ENCODE assay signal across 8 cellular contexts in genomic region chr18:48161201-48161910, GRCh38.
DNase-seq lines count a peak whose midpoint lies in the region; ATAC-seq and TF ChIP-seq lines count a peak whose summit lies in the region.

No MANE protein-coding gene starts in this region.

- peak overlapping the region; percentile 82 to 83 for H3K27ac ChIP-seq in left lung

- no peak overlapping the region; the same call in 1 of the 2 replicates for H3K4me3 ChIP-seq in GM12865 (ENCODE audit: low read depth, low read length)
- peak overlapping the region; percentile 51 to 59 for H3K4me3 ChIP-seq in left lung

- no peak for TF ChIP-seq CTCF in GM12865 (IDR thresholded peaks at IDR 0.05; ENCODE audit: insufficient read depth, low read depth, low read length, missing control alignments)
- no peak for TF ChIP-seq CTCF in left lung (IDR thresholded peaks at IDR 0.05)

- H3K9me3 ChIP-seq in left lung: no peaks in the 10 kb centered on the region

- intact Hi-C loops in left lung (cut with DNase I): no loop called here

- H3K36me3 ChIP-seq in left lung: no peaks in the 10 kb centered on the region

- DNase-seq in GM12865 (ENCODE audit: low read depth) (peak; percentile 5), NCI-H2196 treated with DMSO at 0.1 percent for 48 hours (lab: John Stamatoyannopoulos, UW; ENCODE audit: unreplicated experiment) (peak; percentile 90), dedifferentiated amniotic fluid mesenchymal stem cell (ENCODE audit: extremely low spot score) (peak; percentile 24), left lung (peak; percentile 89 to 94), inferior parietal cortex (ENCODE audit: extremely low spot score) (no peak)
- DNase-seq in activated CD4-positive, alpha-beta T cell treated with anti-CD3 and anti-CD28 coated beads, Interleukin-2, amount 50 U/mL, for 1 hour: peak; percentile 56
- peak; percentile 67 to 73 for DNase-seq in stimulated activated CD4-positive, alpha-beta T cell treated with anti-CD3 and anti-CD28 coated beads, Interleukin-2, amount 100 ng/mL, for 24 hours

- H3K4me1 ChIP-seq in left lung: peaks cover 5 to 32% of the 10 kb centered on the region in 2 donors

- ATAC-seq in HG02885 (IDR thresholded peaks at IDR 0.05; ENCODE audit: poor library complexity, unreplicated experiment) (peak; percentile 88), left lung (peak; percentile 97)

- H3K27me3 ChIP-seq in left lung: peaks cover 0 to 12% of the 10 kb centered on the region in 2 donors
